ENCODE assay signal across 31 cellular contexts in the genomic region with DNA sequence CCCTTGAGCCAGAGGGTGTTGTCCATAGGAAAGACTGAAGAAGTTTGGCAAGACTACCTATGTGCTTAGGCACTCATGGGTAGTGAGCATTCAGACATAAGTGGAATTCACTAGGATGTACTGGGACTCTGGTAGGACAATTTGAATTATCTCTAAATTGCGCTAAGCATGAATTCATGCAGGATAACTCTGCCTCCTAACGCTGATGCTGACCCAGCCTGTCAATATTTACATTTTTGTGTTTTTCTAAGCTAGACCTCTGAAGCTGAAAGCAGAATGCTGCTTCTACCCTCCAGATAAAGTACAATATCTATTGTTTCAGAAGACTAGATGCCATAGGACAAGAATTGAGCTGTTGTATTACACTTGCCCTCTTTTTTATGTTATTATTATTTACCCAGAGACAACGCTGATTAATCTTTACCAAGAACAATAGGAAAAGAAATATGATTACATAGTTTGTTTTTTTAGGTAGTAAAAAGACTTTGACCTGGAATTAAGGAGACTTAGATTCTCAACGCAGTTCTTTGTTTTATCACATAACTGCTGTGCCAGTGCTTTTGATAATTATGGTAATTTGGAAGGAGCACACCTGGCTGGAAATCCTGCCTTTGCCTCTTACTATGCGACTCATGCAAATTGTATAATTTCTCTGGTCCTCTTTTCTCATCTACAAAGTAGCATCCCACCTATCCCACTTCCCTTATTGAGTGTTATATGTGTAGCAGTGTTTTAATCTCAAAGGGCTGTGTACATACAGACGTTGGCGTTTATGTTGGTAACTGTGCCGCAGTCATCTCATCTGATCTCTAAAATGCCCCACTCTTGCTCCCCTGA. TPM values are rescaled to one million over a fixed set of nuclear protein-coding genes. Genes with fewer than 3 reads are reported as not detected.
A peak's percentile ranks its signal among the peaks of the same experiment; 100 is the strongest.
DNase-seq lines count a peak whose midpoint lies in the region; FAIRE-seq and TF ChIP-seq lines count a peak whose summit lies in the region.
"Had no signal": no experiment of that assay in that cellular context is flagged by ENCODE, and none has a peak within 500 bp of the region (broad histone marks: within the 10 kb centered on the region; RNA-seq: fewer than 3 reads in every experiment).

No MANE protein-coding gene starts in this region.

- peak; percentile 41 for FAIRE-seq in astrocyte (lab: Jason Lieb, UNC)
- FAIRE-seq: A204.1, endometrium, H54 had no signal

- H3K9me2 ChIP-seq in Karpas-422 (replicated peaks; ENCODE audit: insufficient read depth, low read length): no peaks in the 10 kb centered on the region

- peak; percentile 6 for DNase-seq in NCI-H345 (lab: John Stamatoyannopoulos, UW)
- DNase-seq in NCI-H345 treated with DMSO at 0.1 percent for 48 hours (lab: John Stamatoyannopoulos, UW; ENCODE audit: unreplicated experiment): no peak
- DNase-seq in Karpas-422: peak; percentile 75
- no peak for DNase-seq in astrocyte (ENCODE audit: low read depth)
- no peak for DNase-seq in neural progenitor cell (ENCODE audit: low spot score)
- no peak for DNase-seq in caudate nucleus (lab: John Stamatoyannopoulos, UW)
- no peak for DNase-seq in HPDE6-E6E7 (ENCODE audit: extremely low spot score)
- no peak for DNase-seq in UCSD-AML1 (lab: John Stamatoyannopoulos, UW; ENCODE audit: unreplicated experiment)
- DNase-seq: activated CD8-positive, alpha-beta T cell treated with anti-CD3 and anti-CD28 coated beads, Interleukin-2, amount 10 ng/mL, durations not matched to agents 7 days and 5 days; AML-193; anterior cingulate cortex; CD4-positive, alpha-beta memory T cell; cortex of kidney; DMS 273 treated with DMSO at 0.1 percent for 48 hours; gastrocnemius medialis; left lung; naive thymus-derived CD4-positive, alpha-beta T cell; NCI-H1436 treated with DMSO at 0.1 percent for 48 hours; NCI-H2171; NCI-H774; OCI-M1; ovary had no signal

- H3K27ac ChIP-seq in Karpas-422 (ENCODE audit: low read length) (peak overlapping the region; percentile 99), astrocyte (ENCODE audit: low read depth, low read length) (no peak overlapping the region), neural progenitor cell (no peak overlapping the region), caudate nucleus (ENCODE audit: low read depth, low read length) (no peak overlapping the region)
- H3K27ac ChIP-seq: gastrocnemius medialis, left lung, ovary, SK-N-MC, skin epidermis, thoracic aorta had no signal

- H3K4me1 ChIP-seq in Karpas-422 (ENCODE audit: low read length) (peaks cover 70% of the 10 kb centered on the region), astrocyte (ENCODE audit: insufficient read depth, low read length) (no peaks in the 10 kb centered on the region), neural progenitor cell (peaks cover 56% of the 10 kb centered on the region)

- no peak for TF ChIP-seq CTCF in astrocyte (IDR thresholded peaks at IDR 0.05; ENCODE audit: insufficient read depth, low read depth, low read length)
- TF ChIP-seq CTCF in neural progenitor cell (IDR thresholded peaks at IDR 0.05): no peak

- H3K27me3 Mint-ChIP-seq in astrocyte (ENCODE audit: low read depth, unreplicated experiment): peaks cover 37% of the 10 kb centered on the region
- peaks cover 6% of the 10 kb centered on the region for H3K27me3 Mint-ChIP-seq in neural progenitor cell (ENCODE audit: insufficient read depth, low read depth)

- H4K20me1 ChIP-seq in Karpas-422 (ENCODE audit: insufficient read depth, low read depth, low read length) (no peaks in the 10 kb centered on the region), astrocyte (ENCODE audit: insufficient read depth, low read length) (no peaks in the 10 kb centered on the region), neural progenitor cell (ENCODE audit: low read depth) (peaks cover 15% of the 10 kb centered on the region)

- H3K9ac ChIP-seq in Karpas-422 (ENCODE audit: low read length) (peak overlapping the region; percentile 81), astrocyte (ENCODE audit: low read length) (no peak overlapping the region), neural progenitor cell (no peak overlapping the region)

- peaks cover 35% of the 10 kb centered on the region for H3F3A ChIP-seq in neural progenitor cell (ENCODE audit: low read depth)

- H3K27me3 ChIP-seq in Karpas-422 (ENCODE audit: low read length) (no peaks in the 10 kb centered on the region), astrocyte (ENCODE audit: insufficient read depth, low read length) (peaks cover 33% of the 10 kb centered on the region), neural progenitor cell (peaks cover 48% of the 10 kb centered on the region)
- H3K27me3 ChIP-seq: gastrocnemius medialis, ovary had no signal

- H3K4me3 ChIP-seq in Karpas-422 (ENCODE audit: low read length): peak overlapping the region; percentile 58
- no peak overlapping the region for H3K4me3 ChIP-seq in astrocyte (ENCODE audit: insufficient read depth, low read depth, low read length)
- no peak overlapping the region for H3K4me3 ChIP-seq in neural progenitor cell
- H3K4me3 ChIP-seq: gastrocnemius medialis, left lung, ovary, SK-N-MC, skin epidermis, thoracic aorta had no signal

- no peak overlapping the region for H3K27ac Mint-ChIP-seq in astrocyte (ENCODE audit: unreplicated experiment)
- peak overlapping the region; percentile 87 for H3K27ac Mint-ChIP-seq in neural progenitor cell
- H3K27ac Mint-ChIP-seq: activated CD8-positive, alpha-beta T cell treated with anti-CD3 and anti-CD28 coated beads, Interleukin-2, amount 10 ng/mL, durations not matched to agents 7 days and 5 days; activated naive CD8-positive, alpha-beta T cell; stimulated activated naive CD8-positive, alpha-beta T cell treated with anti-CD3 and anti-CD28 coated beads, Interleukin-15, Interleukin-2, amounts not matched to agents 100 ng/mL and 50 ng/mL, for 24 hours had no signal

- H2AFZ ChIP-seq in Karpas-422 (ENCODE audit: low read length) (peak overlapping the region; percentile 35; the same call in 1 of the 2 replicates), astrocyte (ENCODE audit: low read depth, low read length) (no peak overlapping the region), neural progenitor cell (replicated peaks) (no peak overlapping the region)

- H3K79me2 ChIP-seq in Karpas-422 (ENCODE audit: low read length) (no peaks in the 10 kb centered on the region), astrocyte (ENCODE audit: insufficient read depth, low read length) (no peaks in the 10 kb centered on the region), neural progenitor cell (ENCODE audit: low read depth) (no peaks in the 10 kb centered on the region)

- H3K4me2 ChIP-seq in Karpas-422 (ENCODE audit: low read depth, low read length, poor library complexity, severe bottlenecking) (peak overlapping the region; percentile 88), astrocyte (ENCODE audit: low read length) (no peak overlapping the region), neural progenitor cell (peak overlapping the region; percentile 49)

- H3K36me3 Mint-ChIP-seq in astrocyte (ENCODE audit: low read depth, unreplicated experiment): no peaks in the 10 kb centered on the region
- H3K36me3 Mint-ChIP-seq in neural progenitor cell: no peaks in the 10 kb centered on the region
- H3K36me3 Mint-ChIP-seq: activated naive CD8-positive, alpha-beta T cell; CD4-positive, alpha-beta memory T cell; naive thymus-derived CD4-positive, alpha-beta T cell had no signal

- no peaks in the 10 kb centered on the region for H3K9me3 ChIP-seq in Karpas-422 (ENCODE audit: low read length)
- H3K9me3 ChIP-seq in astrocyte (ENCODE audit: insufficient read depth, low read depth, low read length): no peaks in the 10 kb centered on the region
- H3K9me3 ChIP-seq in neural progenitor cell (ENCODE audit: low read depth): no peaks in the 10 kb centered on the region
- H3K9me3 ChIP-seq: gastrocnemius medialis, left lung, ovary, thoracic aorta had no signal

- H3K36me3 ChIP-seq in Karpas-422 (ENCODE audit: insufficient read depth, low read length) (no peaks in the 10 kb centered on the region), astrocyte (ENCODE audit: insufficient read depth, low read length) (no peaks in the 10 kb centered on the region), neural progenitor cell (no peaks in the 10 kb centered on the region)
- H3K36me3 ChIP-seq: gastrocnemius medialis, left lung, ovary, thoracic aorta had no signal

- no peak overlapping the region for H3K4me3 Mint-ChIP-seq in astrocyte (ENCODE audit: unreplicated experiment)
- no peak overlapping the region for H3K4me3 Mint-ChIP-seq in neural progenitor cell
- H3K4me3 Mint-ChIP-seq: activated CD8-positive, alpha-beta T cell treated with anti-CD3 and anti-CD28 coated beads, Interleukin-2, amount 10 ng/mL, durations not matched to agents 7 days and 5 days; activated naive CD8-positive, alpha-beta T cell; CD4-positive, alpha-beta memory T cell; naive thymus-derived CD4-positive, alpha-beta T cell; stimulated activated naive CD8-positive, alpha-beta T cell treated with anti-CD3 and anti-CD28 coated beads, Interleukin-15, Interleukin-2, amounts not matched to agents 100 ng/mL and 50 ng/mL, for 24 hours; T-helper 1 cell treated with Interleukin-12 subunit alpha and Interleukin-12 subunit beta and Interleukin-4 antibody, amounts not matched to agents 30 μg/mL and 1 μg/mL, for 36 hours had no signal

- H3K9me3 Mint-ChIP-seq in astrocyte (ENCODE audit: unreplicated experiment): no peaks in the 10 kb centered on the region
- H3K9me3 Mint-ChIP-seq in neural progenitor cell: no peaks in the 10 kb centered on the region
- H3K9me3 Mint-ChIP-seq: CD4-positive, alpha-beta memory T cell; naive thymus-derived CD4-positive, alpha-beta T cell; stimulated activated naive CD8-positive, alpha-beta T cell treated with anti-CD3 and anti-CD28 coated beads, Interleukin-15, Interleukin-2, amounts not matched to agents 100 ng/mL and 50 ng/mL, for 24 hours; T-helper 1 cell treated with Interleukin-12 subunit alpha and Interleukin-12 subunit beta and Interleukin-4 antibody, amounts not matched to agents 30 μg/mL and 1 μg/mL, for 36 hours had no signal

- H3K4me1 Mint-ChIP-seq in astrocyte (ENCODE audit: low read depth, unreplicated experiment) (peaks cover 2% of the 10 kb centered on the region), neural progenitor cell (peaks cover 63% of the 10 kb centered on the region)

RNA-seq across cellular contexts. Expression of a gene that starts 21.2 kb away (rescaled TPM):
- 59.9 and 79.0 TPM in 2 replicates for total RNA-seq in Karpas-422 (2014; rRNA removed; shearing (Covaris generic); ENCODE audit: low replicate concordance)
- total RNA-seq in astrocyte (4.9 and 6.5 TPM in 2 replicates), neural progenitor cell (ENCODE audit: low replicate concordance) (12.6 and 32.6 TPM in 2 replicates)

Comparison
In these comparisons a context has a peak if more than half of its experiments do, and no peak if none do; other contexts are left out.
1. DNase-seq: peak in NCI-H345 (single experiment) and Karpas-422 (single experiment); none in NCI-H345 treated with DMSO at 0.1 percent for 48 hours (single experiment), astrocyte (single experiment), neural progenitor cell (single experiment), caudate nucleus (0 of 61), HPDE6-E6E7 (single experiment) and UCSD-AML1 (single experiment).